In genomic region chr2:103208916-103209315, GRCh38 we compare ENCODE assay signal across 23 cellular contexts.
"Had no signal": no experiment of that assay in that cellular context is flagged by ENCODE, and none has a peak within 500 bp of the region (broad histone marks: within the 10 kb centered on the region; RNA-seq: fewer than 3 reads in every experiment).

No MANE protein-coding gene starts in this region.

- ATAC-seq: activated CD8-positive, alpha-beta T cell treated with anti-CD3 and anti-CD28 coated beads, Interleukin-2, amount 10 ng/mL, durations not matched to agents 7 days and 5 days; SK-N-SH treated with all-trans-retinoic acid at 6 μM for 48 hours; WTC11 had no signal

- DNase-seq: activated CD4-positive, alpha-beta T cell treated with anti-CD3 and anti-CD28 coated beads for 48 hours; activated CD4-positive, alpha-beta T cell treated with anti-CD3 and anti-CD28 coated beads, Interleukin-2, amount 50 U/mL, for 4 hours; activated CD4-positive, CD25-positive, alpha-beta regulatory T cell treated with anti-CD3 and anti-CD28 coated beads, Interleukin-2, amount 50 U/mL, for 72 hours; activated CD8-positive, alpha-beta memory T cell treated with anti-CD3 and anti-CD28 coated beads, Interleukin-2, amount 50 U/mL, for 48 hours; activated CD8-positive, alpha-beta T cell treated with anti-CD3 and anti-CD28 coated beads, Interleukin-2, amount 10 ng/mL, durations not matched to agents 7 days and 5 days; activated naive CD4-positive, alpha-beta T cell treated with anti-CD3 and anti-CD28 coated beads, Interleukin-2, amount 50 U/mL, for 16 hours; activated naive CD8-positive, alpha-beta T cell treated with anti-CD3 and anti-CD28 coated beads, Interleukin-2, amount 10 ng/mL, durations not matched to agents 7 days and 5 days; activated T-cell treated with anti-CD3 and anti-CD28 coated beads, Interleukin-2, amount 50 U/mL, for 1 hour; adrenal gland; anterior cingulate cortex; cerebellar nuclear complex; Kasumi-1; NCI-H1092; NCI-H1417 treated with DMSO at 0.1 percent for 48 hours; NCI-H1694 treated with DMSO at 0.1 percent for 48 hours; NCI-H2029 treated with DMSO at 0.1 percent for 48 hours; NCI-H510A treated with DMSO at 0.1 percent for 48 hours; NCI-H69; Peyer's patch; Right ventricle myocardium superior; SW 1271 had no signal
